ENCODE assay signal across 11 cellular contexts in the genomic region with DNA sequence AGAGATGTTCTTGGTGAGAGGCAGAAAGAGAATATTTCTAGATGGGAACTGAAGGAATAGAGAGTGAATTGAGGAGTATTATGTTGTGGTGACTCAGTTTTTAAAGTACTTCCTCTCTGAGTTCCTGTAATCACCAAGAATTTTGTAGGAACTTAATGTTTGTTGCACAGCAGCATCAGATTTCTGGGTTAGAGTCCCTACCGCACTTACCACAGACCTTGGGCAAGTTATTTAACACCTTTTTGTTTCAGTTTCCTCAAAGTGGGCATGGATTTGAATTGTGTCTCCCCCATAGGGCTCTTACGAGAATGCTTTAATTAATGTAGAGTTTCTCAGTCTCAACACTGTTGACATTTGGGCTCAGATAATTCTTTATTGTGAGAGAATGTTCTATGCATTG. TPM values are rescaled to one million over a fixed set of nuclear protein-coding genes. Genes with fewer than 3 reads are reported as not detected.
A peak's percentile ranks its signal among the peaks of the same experiment; 100 is the strongest.
DNase-seq lines count a peak whose midpoint lies in the region; ATAC-seq and TF ChIP-seq lines count a peak whose summit lies in the region.
"Had no signal": no experiment of that assay in that cellular context is flagged by ENCODE, and none has a peak within 500 bp of the region (broad histone marks: within the 10 kb centered on the region; RNA-seq: fewer than 3 reads in every experiment).

No MANE protein-coding gene starts in this region.

- H3K36me3 ChIP-seq in GM06990 (ENCODE audit: control insufficient read depth, insufficient read depth, low read length) = peaks cover 1% of the 10 kb centered on the region; the same call in 1 of the 2 replicates

- H3K27me3 Mint-ChIP-seq in activated T-helper 17 cell treated with anti-CD3 and anti-CD28 coated beads, Interleukin-2, amount 50 U/mL, for 72 hours = no peaks in the 10 kb centered on the region
- H3K27me3 Mint-ChIP-seq in natural killer cell treated with Interleukin-12 subunit alpha and Interleukin-12 subunit beta and Interleukin-15 and Interleukin-18, amount 100 ng/mL, for 72 hours = no peaks in the 10 kb centered on the region

- H3K4me3 Mint-ChIP-seq in activated T-helper 17 cell treated with anti-CD3 and anti-CD28 coated beads, Interleukin-2, amount 50 U/mL, for 72 hours = peak overlapping the region; percentile 68
- H3K4me3 Mint-ChIP-seq in natural killer cell treated with Interleukin-12 subunit alpha and Interleukin-12 subunit beta and Interleukin-15 and Interleukin-18, amount 100 ng/mL, for 72 hours = peak overlapping the region; percentile 92

- peak; percentile 52 for ATAC-seq in activated T-helper 17 cell treated with anti-CD3 and anti-CD28 coated beads, Interleukin-2, amount 50 U/mL, for 72 hours (replicated peaks)
- peak; percentile 84 to 88 for ATAC-seq in natural killer cell treated with Interleukin-12 subunit alpha and Interleukin-12 subunit beta and Interleukin-15 and Interleukin-18, amount 100 ng/mL, for 72 hours
- no peak for ATAC-seq in HG02571 (IDR thresholded peaks at IDR 0.05; ENCODE audit: unreplicated experiment)

- H3K4me1 Mint-ChIP-seq in activated T-helper 17 cell treated with anti-CD3 and anti-CD28 coated beads, Interleukin-2, amount 50 U/mL, for 72 hours = peaks cover 53% of the 10 kb centered on the region
- H3K4me1 Mint-ChIP-seq in natural killer cell treated with Interleukin-12 subunit alpha and Interleukin-12 subunit beta and Interleukin-15 and Interleukin-18, amount 100 ng/mL, for 72 hours (ENCODE audit: low read depth in 2 of 2) = peaks cover 78 to 83% of the 10 kb centered on the region in 2 donors

- H3K4me3 ChIP-seq in GM06990 (replicated peaks; ENCODE audit: low read depth, low read length) = no peak overlapping the region

- no peaks in the 10 kb centered on the region for H3K9me3 Mint-ChIP-seq in activated T-helper 17 cell treated with anti-CD3 and anti-CD28 coated beads, Interleukin-2, amount 50 U/mL, for 72 hours
- no peaks in the 10 kb centered on the region for H3K9me3 Mint-ChIP-seq in natural killer cell treated with Interleukin-12 subunit alpha and Interleukin-12 subunit beta and Interleukin-15 and Interleukin-18, amount 100 ng/mL, for 72 hours

- TF ChIP-seq CTCF in GM06990 (IDR thresholded peaks at IDR 0.05; ENCODE audit: insufficient read depth, low read length, poor library complexity, severe bottlenecking) = no peak

- DNase-seq in GM06990 (ENCODE audit: extremely low read depth, insufficient read length) (peak; percentile 18), KG1 (lab: John Stamatoyannopoulos, UW) (peak; percentile 30), 8988T (no peak), iPS-NIHi7 (ENCODE audit: extremely low spot score) (no peak), glomerular visceral epithelial cell (ENCODE audit: extremely low spot score) (no peak)
- peak; percentile 82 for DNase-seq in natural killer cell treated with Interleukin-12 subunit alpha and Interleukin-12 subunit beta and Interleukin-15 and Interleukin-18, amount 100 ng/mL, for 72 hours (ENCODE audit: low spot score)
- DNase-seq: amniotic stem cell, DMS53, NCI-H524 treated with DMSO at 0.1 percent for 48 hours had no signal

- peaks cover 30% of the 10 kb centered on the region for H3K36me3 Mint-ChIP-seq in activated T-helper 17 cell treated with anti-CD3 and anti-CD28 coated beads, Interleukin-2, amount 50 U/mL, for 72 hours (ENCODE audit: low read depth)
- H3K36me3 Mint-ChIP-seq in natural killer cell treated with Interleukin-12 subunit alpha and Interleukin-12 subunit beta and Interleukin-15 and Interleukin-18, amount 100 ng/mL, for 72 hours = no peaks in the 10 kb centered on the region

- H3K27ac Mint-ChIP-seq in activated T-helper 17 cell treated with anti-CD3 and anti-CD28 coated beads, Interleukin-2, amount 50 U/mL, for 72 hours = peak overlapping the region; percentile 74
- peak overlapping the region; percentile 96 to 99 for H3K27ac Mint-ChIP-seq in natural killer cell treated with Interleukin-12 subunit alpha and Interleukin-12 subunit beta and Interleukin-15 and Interleukin-18, amount 100 ng/mL, for 72 hours

- H3K27me3 ChIP-seq in GM06990 (replicated peaks; ENCODE audit: control insufficient read depth, insufficient read depth, low read length) = no peaks in the 10 kb centered on the region

RNA-seq across cellular contexts. Expression of gene SCAANT1, which starts 22.3 kb away (rescaled TPM):
- 1 to 10 TPM in 1 of 2 donors, not detected in 1; 2.4 TPM for total RNA-seq in activated T-helper 17 cell treated with anti-CD3 and anti-CD28 coated beads, Interleukin-2, amount 50 U/mL, for 72 hours
- total RNA-seq in natural killer cell treated with Interleukin-12 subunit alpha and Interleukin-12 subunit beta and Interleukin-15 and Interleukin-18, amount 100 ng/mL, for 72 hours = 1 to 10 TPM in 1 of 2 donors, not detected in 1; 2.6 TPM

Comparison
In these comparisons a context has a peak if more than half of its experiments do, and no peak if none do; other contexts are left out.
1. DNase-seq: peak in GM06990 (single experiment), KG1 (single experiment) and natural killer cell treated with Interleukin-12 subunit alpha and Interleukin-12 subunit beta and Interleukin-15 and Interleukin-18, amount 100 ng/mL, for 72 hours (single experiment); none in 8988T (single experiment), iPS-NIHi7 (single experiment) and glomerular visceral epithelial cell (single experiment).